12 cellular contexts compared by ENCODE assay signal in genomic region chr1:161374373-161374772, GRCh38. TPM values are rescaled to one million over a fixed set of nuclear protein-coding genes. Genes with fewer than 3 reads are reported as not detected.
DNase-seq lines count a peak whose midpoint lies in the region; ATAC-seq and TF ChIP-seq lines count a peak whose summit lies in the region.
"Had no signal": no experiment of that assay in that cellular context is flagged by ENCODE, and none has a peak within 500 bp of the region (broad histone marks: within the 10 kb centered on the region; RNA-seq: fewer than 3 reads in every experiment).

No MANE protein-coding gene starts in this region.

- no peak overlapping the region for H3K27ac ChIP-seq in PC-9

- H4K20me1 ChIP-seq in PC-9 (ENCODE audit: insufficient read depth), result no peaks in the 10 kb centered on the region

- H3K27ac Mint-ChIP-seq in activated CD4-positive, alpha-beta T cell treated with anti-CD3 and anti-CD28 coated beads, Interleukin-2, amount 10 ng/mL, durations not matched to agents 7 days and 5 days, result no peak overlapping the region
- H3K27ac Mint-ChIP-seq: activated CD4-positive, alpha-beta T cell treated with anti-CD3 and anti-CD28 coated beads for 36 hours had no signal

- H3K4me1 ChIP-seq in PC-9 (replicated peaks; ENCODE audit: insufficient read depth), result no peaks in the 10 kb centered on the region

- peaks cover 1% of the 10 kb centered on the region for H3K36me3 Mint-ChIP-seq in activated CD4-positive, alpha-beta T cell treated with anti-CD3 and anti-CD28 coated beads, Interleukin-2, amount 10 ng/mL, durations not matched to agents 7 days and 5 days (ENCODE audit: low read depth)
- H3K36me3 Mint-ChIP-seq: naive B cell had no signal

- H3K4me3 ChIP-seq in GM12865 (ENCODE audit: low read depth, low read length), result no peak overlapping the region
- no peak overlapping the region for H3K4me3 ChIP-seq in PC-9

- BruUV-seq in PC-9 (replicated peaks; lab: Mats Ljungman, UMichigan), result no TSS peak

- H3K9me3 Mint-ChIP-seq in activated CD4-positive, alpha-beta T cell treated with anti-CD3 and anti-CD28 coated beads, Interleukin-2, amount 10 ng/mL, durations not matched to agents 7 days and 5 days, result no peaks in the 10 kb centered on the region
- H3K9me3 Mint-ChIP-seq: naive B cell had no signal

- TF ChIP-seq CTCF in GM12865 (IDR thresholded peaks at IDR 0.05; ENCODE audit: insufficient read depth, low read depth, low read length, missing control alignments) (peak; percentile 5), PC-9 (conservative IDR thresholded peaks at IDR 0.05) (peak; percentile 40; the same call in 1 of the 2 replicates)

- H3K9me3 ChIP-seq in PC-9 (ENCODE audit: insufficient read depth, low read depth), result no peaks in the 10 kb centered on the region

- in situ Hi-C loops in ACHN (cut with HindIII; ENCODE audit: low pct_ligation_motif_present, low pct_unique_long_range_greater_than_20kb, low sequenced_read_pairs), result loop anchor here (10.0 kb wide), 1 partner anchor 150 kb away; the partner anchor contains the start of genes APOA2 and TOMM40L

- H3K79me2 ChIP-seq in PC-9 (ENCODE audit: low read depth), result no peaks in the 10 kb centered on the region

- H3K27me3 Mint-ChIP-seq in activated CD4-positive, alpha-beta T cell treated with anti-CD3 and anti-CD28 coated beads, Interleukin-2, amount 10 ng/mL, durations not matched to agents 7 days and 5 days, result no peaks in the 10 kb centered on the region
- H3K27me3 Mint-ChIP-seq: activated CD4-positive, alpha-beta T cell treated with anti-CD3 and anti-CD28 coated beads for 36 hours; naive B cell had no signal

- CTCF ChIA-PET in PC-9 (lab: Charles Lee), result interaction anchor here (0.6 to 1.0 kb wide), 3 partner anchors 149 to 383 kb away, joined by 3 to 5 read pairs (median 3); partner anchors contain the start of genes NDUFS2 and TOMM40L
- CTCF ChIA-PET in activated CD4-positive, alpha-beta T cell treated with anti-CD3 and anti-CD28 coated beads, Interleukin-2, amount 10 ng/mL, durations not matched to agents 7 days and 5 days (lab: Charles Lee), result interaction anchor here (0.8 to 1.6 kb wide), 10 partner anchors 9 to 209 kb away, joined by 3 to 7 read pairs (median 4); partner anchors contain the start of genes PPOX and TOMM40L

- no peak overlapping the region for H3K4me3 Mint-ChIP-seq in activated CD4-positive, alpha-beta T cell treated with anti-CD3 and anti-CD28 coated beads, Interleukin-2, amount 10 ng/mL, durations not matched to agents 7 days and 5 days
- H3K4me3 Mint-ChIP-seq: activated CD4-positive, alpha-beta T cell treated with anti-CD3 and anti-CD28 coated beads for 36 hours; naive B cell had no signal

- H3K9me2 ChIP-seq in PC-9 (ENCODE audit: insufficient read depth), result no peaks in the 10 kb centered on the region

- DNase-seq in ACHN, result peak; percentile 22
- DNase-seq in GM12865 (ENCODE audit: low read depth), result no peak
- no peak for DNase-seq in PC-9
- DNase-seq in fibroblast of peridontal ligament (ENCODE audit: extremely low read depth), result peak; percentile 27
- no peak for DNase-seq in activated T-cell treated with anti-CD3 and anti-CD28 coated beads, Interleukin-2, amount 50 U/mL, for 1 hour
- DNase-seq in activated CD4-positive, alpha-beta T cell treated with anti-CD3 and anti-CD28 coated beads, Interleukin-2, amount 10 ng/mL, durations not matched to agents 7 days and 5 days, result no peak
- DNase-seq in left cardiac atrium, result no peak
- no peak for DNase-seq in stimulated activated CD4-positive, alpha-beta T cell treated with anti-CD3 and anti-CD28 coated beads, Interleukin-4, amount 100 ng/mL, for 4 hours
- DNase-seq: activated CD4-positive, alpha-beta T cell treated with anti-CD3 and anti-CD28 coated beads for 36 hours; amniotic stem cell; Calu3; naive B cell had no signal

- peaks cover 8% of the 10 kb centered on the region for H3K4me1 Mint-ChIP-seq in activated CD4-positive, alpha-beta T cell treated with anti-CD3 and anti-CD28 coated beads, Interleukin-2, amount 10 ng/mL, durations not matched to agents 7 days and 5 days
- H3K4me1 Mint-ChIP-seq: activated CD4-positive, alpha-beta T cell treated with anti-CD3 and anti-CD28 coated beads for 36 hours had no signal

- H3K36me3 ChIP-seq in PC-9 (ENCODE audit: low read depth), result no peaks in the 10 kb centered on the region

- POLR2A ChIA-PET in PC-9 (lab: Charles Lee; ENCODE audit: unreplicated experiment), result no interaction called here
- POLR2A ChIA-PET in activated CD4-positive, alpha-beta T cell treated with anti-CD3 and anti-CD28 coated beads, Interleukin-2, amount 10 ng/mL, durations not matched to agents 7 days and 5 days (lab: Charles Lee), result no interaction called here

- intact Hi-C loops in PC-9 (cut with micrococcal nuclease; ENCODE audit: unreplicated experiment), result no loop called here
- intact Hi-C loops in left cardiac atrium (cut with DNase I), result loop anchor here (10.0 kb wide), 2 partner anchors 60 to 180 kb away; partner anchors contain the start of genes ADAMTS4 (in 1 of the 2) and SDHC (in 1 of the 2)

- no peak overlapping the region for H2AFZ ChIP-seq in PC-9

- H3K4me2 ChIP-seq in PC-9, result no peak overlapping the region

- H3F3A ChIP-seq in PC-9 (ENCODE audit: insufficient read depth, low read depth), result 0 out of 2 replicates have a peak, but pooled peaks cover 6% of the 10 kb centered on the region

- H3K27me3 ChIP-seq in PC-9 (ENCODE audit: insufficient read depth, low read depth), result no peaks in the 10 kb centered on the region

- ATAC-seq in left cardiac atrium, result no peak
- ATAC-seq: activated CD4-positive, alpha-beta T cell treated with anti-CD3 and anti-CD28 coated beads for 36 hours had no signal

RNA-seq across cellular contexts. Expression of gene CFAP126, which starts 6.7 kb away (rescaled TPM):
- total RNA-seq in PC-9 (2021) (1.5 TPM in 1 of 2 replicates, not detected in the other), left cardiac atrium (not detected)
- not detected for total RNA-seq in activated CD4-positive, alpha-beta T cell treated with anti-CD3 and anti-CD28 coated beads, Interleukin-2, amount 10 ng/mL, durations not matched to agents 7 days and 5 days
- total RNA-seq: activated CD4-positive, alpha-beta T cell treated with anti-CD3 and anti-CD28 coated beads for 36 hours; Calu3 had no signal

Comparison
In these comparisons a context has a peak if more than half of its experiments do, and no peak if none do; other contexts are left out.
1. DNase-seq: peak in ACHN (single experiment) and fibroblast of peridontal ligament (single experiment); none in GM12865 (single experiment), PC-9 (0 of 2), activated T-cell treated with anti-CD3 and anti-CD28 coated beads, Interleukin-2, amount 50 U/mL, for 1 hour (single experiment), activated CD4-positive, alpha-beta T cell treated with anti-CD3 and anti-CD28 coated beads, Interleukin-2, amount 10 ng/mL, durations not matched to agents 7 days and 5 days (single experiment), left cardiac atrium (single experiment) and stimulated activated CD4-positive, alpha-beta T cell treated with anti-CD3 and anti-CD28 coated beads, Interleukin-4, amount 100 ng/mL, for 4 hours (0 of 2).